In the genomic region with DNA sequence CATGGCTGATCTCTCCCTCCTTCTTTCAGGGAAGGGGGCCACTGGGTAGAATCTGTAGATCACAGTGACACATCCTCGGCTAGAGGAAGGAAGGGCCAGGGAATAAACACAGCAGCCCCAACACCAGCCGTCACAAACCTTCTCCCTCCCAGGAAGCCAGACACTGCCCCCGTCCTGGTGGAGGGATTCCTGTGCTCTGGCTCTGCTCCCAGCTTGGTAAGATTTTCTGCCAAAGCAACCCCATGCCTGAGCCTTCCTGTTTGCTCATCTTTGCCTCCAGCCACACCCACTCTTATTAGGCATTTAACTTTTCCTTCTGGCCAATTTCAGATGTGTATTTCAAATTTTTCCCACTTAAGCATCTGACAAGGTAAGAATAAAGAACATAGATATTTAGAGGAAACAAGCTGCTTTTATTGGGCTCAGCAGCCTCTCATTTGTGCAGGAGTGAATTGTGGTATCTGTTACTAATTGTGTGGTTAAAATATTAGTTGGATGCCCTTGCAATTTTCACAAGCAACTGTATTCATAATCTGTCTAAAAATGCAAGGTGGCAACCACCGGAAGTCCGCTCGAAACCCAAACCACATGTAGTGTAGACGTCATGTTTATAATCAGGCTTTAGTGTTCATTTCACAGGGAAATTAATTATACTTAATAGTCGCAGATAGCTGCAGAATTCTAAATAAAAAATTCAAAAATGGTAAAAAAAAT, we compare ENCODE assay signal across 31 cellular contexts. TPM values are rescaled to one million over a fixed set of nuclear protein-coding genes. Genes with fewer than 3 reads are reported as not detected.
"Had no signal": no experiment of that assay in that cellular context is flagged by ENCODE, and none has a peak within 500 bp of the region (broad histone marks: within the 10 kb centered on the region; RNA-seq: fewer than 3 reads in every experiment).

No MANE protein-coding gene starts in this region.

- H3K27ac Mint-ChIP-seq: activated naive CD4-positive, alpha-beta T cell treated with anti-CD3 and anti-CD28 coated beads, Interleukin-2, amount 50 U/mL, for 72 hours; activated T-cell treated with anti-CD3 and anti-CD28 coated beads, Interleukin-2, amount 50 U/mL, for 72 hours; memory B cell; naive thymus-derived CD4-positive, alpha-beta T cell had no signal

- H3K9me3 ChIP-seq: gastrocnemius medialis, pancreas, prostate gland, testis, transverse colon, uterus had no signal

- H3K4me3 Mint-ChIP-seq: activated T-cell treated with anti-CD3 and anti-CD28 coated beads, Interleukin-2, amount 50 U/mL, for 72 hours; central memory CD8-positive, alpha-beta T cell; memory B cell; naive thymus-derived CD4-positive, alpha-beta T cell had no signal

- H3K9me3 Mint-ChIP-seq: activated naive CD4-positive, alpha-beta T cell treated with anti-CD3 and anti-CD28 coated beads, Interleukin-2, amount 50 U/mL, for 72 hours; activated T-cell treated with anti-CD3 and anti-CD28 coated beads, Interleukin-2, amount 50 U/mL, for 72 hours; central memory CD8-positive, alpha-beta T cell; memory B cell had no signal

- H3K4me1 ChIP-seq: gastrocnemius medialis, pancreas, prostate gland, testis, transverse colon, uterus had no signal

- ATAC-seq: activated naive CD4-positive, alpha-beta T cell treated with anti-CD3 and anti-CD28 coated beads, Interleukin-2, amount 50 U/mL, for 72 hours; activated T-cell treated with anti-CD3 and anti-CD28 coated beads, Interleukin-2, amount 50 U/mL, for 72 hours; gastrocnemius medialis; naive thymus-derived CD4-positive, alpha-beta T cell; pancreas; sciatic nerve; stimulated activated naive CD8-positive, alpha-beta T cell treated with anti-CD3 and anti-CD28 coated beads, Interleukin-15, Interleukin-2, amounts not matched to agents 100 U/mL and 50 U/mL, for 24 hours had no signal

- H3K27me3 Mint-ChIP-seq: memory B cell had no signal

- H3K4me1 Mint-ChIP-seq: central memory CD8-positive, alpha-beta T cell; memory B cell; naive thymus-derived CD4-positive, alpha-beta T cell had no signal

- H3K27me3 ChIP-seq: gastrocnemius medialis, hepatocyte, pancreas, testis, transverse colon, uterus had no signal

- H3K36me3 Mint-ChIP-seq: activated naive CD4-positive, alpha-beta T cell treated with anti-CD3 and anti-CD28 coated beads, Interleukin-2, amount 50 U/mL, for 72 hours; memory B cell; naive thymus-derived CD4-positive, alpha-beta T cell had no signal

- DNase-seq: activated CD4-positive, alpha-beta T cell treated with anti-CD3 and anti-CD28 coated beads for 4 hours; activated CD4-positive, alpha-beta T cell treated with anti-CD3 and anti-CD28 coated beads, Interleukin-2, amount 50 U/mL, for 4 hours; activated CD4-positive, CD25-positive, alpha-beta regulatory T cell; activated naive CD4-positive, alpha-beta T cell; activated T-cell treated with anti-CD3 and anti-CD28 coated beads for 4 hours; activated T-cell treated with anti-CD3 and anti-CD28 coated beads, Interleukin-2, amount 50 U/mL, for 72 hours; dermis blood vessel endothelial cell; effector CD8-positive, alpha-beta T cell; gastrocnemius medialis; midbrain; naive thymus-derived CD4-positive, alpha-beta T cell; pancreas; retina; stimulated activated CD4-positive, alpha-beta T cell treated with anti-CD3 and anti-CD28 coated beads, Interleukin-12 subunit alpha, Interleukin-12 subunit beta, amount 100 ng/mL, for 4 hours; stimulated activated CD4-positive, alpha-beta T cell treated with anti-CD3 and anti-CD28 coated beads, Interleukin-4, amount 100 ng/mL, for 1 hour; stimulated activated naive CD8-positive, alpha-beta T cell treated with anti-CD3 and anti-CD28 coated beads, Interleukin-15, Interleukin-2, amounts not matched to agents 100 U/mL and 50 U/mL, for 24 hours; testis; transverse colon; uterus had no signal

- H3K4me3 ChIP-seq: gastrocnemius medialis, hepatocyte, pancreas, prostate gland, skin epidermis, testis, transverse colon, uterus had no signal

- H3K27ac ChIP-seq: gastrocnemius medialis, hepatocyte, pancreas, prostate gland, skin epidermis, testis, transverse colon, uterus had no signal

- H3K36me3 ChIP-seq: gastrocnemius medialis, pancreas, prostate gland, transverse colon, uterus had no signal

RNA-seq across cellular contexts. Expression of a gene that starts 13.2 kb away (rescaled TPM):
- total RNA-seq: activated naive CD4-positive, alpha-beta T cell treated with anti-CD3 and anti-CD28 coated beads, Interleukin-2, amount 50 U/mL, for 72 hours; activated T-cell treated with anti-CD3 and anti-CD28 coated beads, Interleukin-2, amount 50 U/mL, for 72 hours; bronchial epithelial cell; dermis blood vessel endothelial cell; epithelial cell of proximal tubule; gastrocnemius medialis; hepatocyte; lower leg skin; naive thymus-derived CD4-positive, alpha-beta T cell; pancreas; prostate gland; sciatic nerve; testis; transverse colon; uterus had no signal
- polyA plus RNA-seq: hepatocyte; keratinocyte; naive thymus-derived CD4-positive, alpha-beta T cell; neural cell; pancreas had no signal
